In genomic region chr18:9549405-9549804, GRCh38 we compare ENCODE assay signal across 13 cellular contexts.
DNase-seq lines count a peak whose midpoint lies in the region; ATAC-seq, FAIRE-seq and TF ChIP-seq lines count a peak whose summit lies in the region.
"Had no signal": no experiment of that assay in that cellular context is flagged by ENCODE, and none has a peak within 500 bp of the region (broad histone marks: within the 10 kb centered on the region; RNA-seq: fewer than 3 reads in every experiment).

No MANE protein-coding gene starts in this region.

- H3K4me3 Mint-ChIP-seq in naive thymus-derived CD8-positive, alpha-beta T cell, result no peak overlapping the region

- H3K9me2 ChIP-seq in PC-3 (replicated peaks; ENCODE audit: low read length), result no peaks in the 10 kb centered on the region

- H3K9me3 Mint-ChIP-seq in naive thymus-derived CD8-positive, alpha-beta T cell, result peaks cover 0 to 5% (median 0%) of the 10 kb centered on the region in 9 donors
- H3K9me3 Mint-ChIP-seq: activated naive CD4-positive, alpha-beta T cell treated with anti-CD3 and anti-CD28 coated beads, Interleukin-2, amount 50 U/mL, for 72 hours had no signal

- no peak overlapping the region for H3K27ac Mint-ChIP-seq in naive thymus-derived CD8-positive, alpha-beta T cell
- H3K27ac Mint-ChIP-seq: activated naive CD4-positive, alpha-beta T cell treated with anti-CD3 and anti-CD28 coated beads, Interleukin-2, amount 50 U/mL, for 72 hours had no signal

- dilution Hi-C loops in mammary epithelial cell (cut with HindIII; ENCODE audit: low sequenced_read_pairs), result no loop called here

- BruUV-seq in PC-3 (replicated peaks; lab: Mats Ljungman, UMichigan) (no TSS peak), mammary epithelial cell (replicated peaks; lab: Mats Ljungman, UMichigan) (no TSS peak)

- no peaks in the 10 kb centered on the region for H3K27me3 ChIP-seq in PC-3 (ENCODE audit: low read length)
- no peaks in the 10 kb centered on the region for H3K27me3 ChIP-seq in foreskin keratinocyte
- H3K27me3 ChIP-seq in mammary epithelial cell (ENCODE audit: insufficient read depth, low read length), result no peaks in the 10 kb centered on the region
- H3K27me3 ChIP-seq: BE2C had no signal

- WGBS in A549 (ENCODE audit: missing lambda C conversion rate), result 83% methylated on average over 7 of the region's 7 CpGs
- 97% methylated on average over 7 of the region's 7 CpGs for WGBS in mammary epithelial cell (ENCODE audit: low coverage, missing lambda C conversion rate)

- no peak for TF ChIP-seq CTCF in A549 (IDR thresholded peaks at IDR 0.05)
- peak; percentile 8 for TF ChIP-seq CTCF in GM12864 (IDR thresholded peaks at IDR 0.05; ENCODE audit: low read depth, low read length, missing control alignments)
- peak; percentile 62 for TF ChIP-seq CTCF in PC-3 (conservative IDR thresholded peaks at IDR 0.05; ENCODE audit: low read depth, low read length)
- peak; percentile 45 for TF ChIP-seq CTCF in foreskin keratinocyte (conservative IDR thresholded peaks at IDR 0.05)
- TF ChIP-seq CTCF in mammary epithelial cell (conservative IDR thresholded peaks at IDR 0.05 in 1 of 2, IDR thresholded peaks at IDR 0.05 in 1 of 2; ENCODE audit: extremely low read depth in 1 of 2, insufficient read depth in 1 of 2, low read depth in 1 of 2, low read length in 2 of 2), result no peak

- H3K27me3 Mint-ChIP-seq in naive thymus-derived CD8-positive, alpha-beta T cell, result no peaks in the 10 kb centered on the region
- H3K27me3 Mint-ChIP-seq: naive B cell had no signal

- TF ChIP-seq EP300 in A549 (IDR thresholded peaks at IDR 0.05), result no peak

- TF ChIP-seq RAD21 in A549 (conservative IDR thresholded peaks at IDR 0.05 in 1 of 2, IDR thresholded peaks at IDR 0.05 in 1 of 2), result peak in 1 of 2 experiments; percentile 24; a peak in 1 of 5 replicates

- no peak for FAIRE-seq in A549 (lab: Jason Lieb, UNC)
- FAIRE-seq: colon had no signal

- no peaks in the 10 kb centered on the region for H3K4me1 ChIP-seq in A549
- no peaks in the 10 kb centered on the region for H3K4me1 ChIP-seq in PC-3 (ENCODE audit: insufficient read depth, low read length)
- no peaks in the 10 kb centered on the region for H3K4me1 ChIP-seq in foreskin keratinocyte
- no peaks in the 10 kb centered on the region for H3K4me1 ChIP-seq in mammary epithelial cell (ENCODE audit: insufficient read depth, low read length)
- H3K4me1 ChIP-seq: BE2C had no signal

- H3K36me3 ChIP-seq in PC-3 (ENCODE audit: low read depth, low read length) (peaks cover 73% of the 10 kb centered on the region), mammary epithelial cell (ENCODE audit: insufficient read depth, low read length) (peaks cover 71% of the 10 kb centered on the region)
- H3K36me3 ChIP-seq: BE2C had no signal

- no peak overlapping the region for H3K4me2 ChIP-seq in A549
- H3K4me2 ChIP-seq in PC-3 (ENCODE audit: low read length), result no peak overlapping the region
- H3K4me2 ChIP-seq in mammary epithelial cell (ENCODE audit: insufficient read depth, low read depth, low read length), result no peak overlapping the region

- H3K79me2 ChIP-seq in PC-3 (ENCODE audit: low read length), result no peaks in the 10 kb centered on the region
- peaks cover 65% of the 10 kb centered on the region for H3K79me2 ChIP-seq in mammary epithelial cell (ENCODE audit: insufficient read depth, low read length)

- peaks cover 14 to 80% (median 33%) of the 10 kb centered on the region in 3 donors for H3K36me3 Mint-ChIP-seq in naive thymus-derived CD8-positive, alpha-beta T cell

- H3K9me3 ChIP-seq in A549 (peaks cover 8% of the 10 kb centered on the region; the same call in 1 of the 3 replicates), PC-3 (ENCODE audit: low read length) (no peaks in the 10 kb centered on the region), mammary epithelial cell (replicated peaks; ENCODE audit: insufficient read depth, low read length) (no peaks in the 10 kb centered on the region)
- H3K9me3 ChIP-seq: BE2C had no signal

- H3K9ac ChIP-seq in PC-3 (ENCODE audit: low read length), result no peak overlapping the region
- no peak overlapping the region for H3K9ac ChIP-seq in mammary epithelial cell (ENCODE audit: insufficient read depth, low read length)

- H3K4me1 Mint-ChIP-seq in naive thymus-derived CD8-positive, alpha-beta T cell, result peaks cover 0 to 2% (median 0%) of the 10 kb centered on the region in 4 donors
- H3K4me1 Mint-ChIP-seq: naive B cell had no signal

- intact Hi-C loops in PC-3 (cut with micrococcal nuclease) (no loop called here), mammary epithelial cell (cut with micrococcal nuclease) (no loop called here)

- H3F3A ChIP-seq in PC-3 (ENCODE audit: low read length, unreplicated experiment), result no peaks in the 10 kb centered on the region

- H4K20me1 ChIP-seq in PC-3 (ENCODE audit: low read length), result no peaks in the 10 kb centered on the region
- H4K20me1 ChIP-seq in mammary epithelial cell (ENCODE audit: insufficient read depth, low read length), result no peaks in the 10 kb centered on the region

- ATAC-seq in A549, result peak; percentile 30 to 50; a peak in 2 of 6 replicates
- peak; percentile 62; the same call in 1 of the 2 replicates for ATAC-seq in PC-3
- ATAC-seq in foreskin keratinocyte, result no peak
- no peak for ATAC-seq in HG03571 (IDR thresholded peaks at IDR 0.05; ENCODE audit: unreplicated experiment)
- no peak for ATAC-seq in naive thymus-derived CD8-positive, alpha-beta T cell
- ATAC-seq: activated naive CD4-positive, alpha-beta T cell treated with anti-CD3 and anti-CD28 coated beads, Interleukin-2, amount 50 U/mL, for 72 hours; stimulated activated naive CD8-positive, alpha-beta T cell treated with anti-CD3 and anti-CD28 coated beads, Interleukin-15, Interleukin-2, amounts not matched to agents 100 U/mL and 50 U/mL, for 24 hours had no signal

- H2AFZ ChIP-seq in PC-3 (ENCODE audit: low read length) (no peak overlapping the region), mammary epithelial cell (ENCODE audit: low read depth, low read length) (no peak overlapping the region)

- DNase-seq in A549 (ENCODE audit: low read depth in 1 of 2, low spot score in 1 of 2) (no peak), GM12864 (ENCODE audit: low read depth) (no peak), PC-3 (peak; percentile 32), foreskin keratinocyte (no peak), NCI-H187 (lab: John Stamatoyannopoulos, UW) (no peak), mammary epithelial cell (no peak)
- DNase-seq in naive thymus-derived CD8-positive, alpha-beta T cell, result no peak
- DNase-seq: BE2C; naive B cell; stimulated activated naive CD8-positive, alpha-beta T cell treated with anti-CD3 and anti-CD28 coated beads, Interleukin-15, Interleukin-2, amounts not matched to agents 100 U/mL and 50 U/mL, for 24 hours had no signal

- CTCF ChIA-PET in A549 (lab: Yijun Ruan, JAX) (no interaction called here), PC-3 (lab: Charles Lee) (no interaction called here), mammary epithelial cell (lab: Charles Lee; ENCODE audit: low non-redundant PET) (no interaction called here)

- H3K4me3 ChIP-seq in A549, result no peak overlapping the region
- H3K4me3 ChIP-seq in GM12864 (ENCODE audit: low read depth, low read length), result no peak overlapping the region
- no peak overlapping the region for H3K4me3 ChIP-seq in PC-3 (ENCODE audit: low read length)
- no peak overlapping the region for H3K4me3 ChIP-seq in mammary epithelial cell (replicated peaks in 1 of 3; ENCODE audit: insufficient read depth in 1 of 3, low read depth in 2 of 3, low read length in 3 of 3)

- no peak for TF ChIP-seq POLR2A in A549 (IDR thresholded peaks at IDR 0.05; ENCODE audit: low read length)

- no peak overlapping the region for H3K27ac ChIP-seq in A549
- H3K27ac ChIP-seq in PC-3 (ENCODE audit: low read length), result no peak overlapping the region
- H3K27ac ChIP-seq in foreskin keratinocyte, result no peak overlapping the region
- no peak overlapping the region for H3K27ac ChIP-seq in mammary epithelial cell (ENCODE audit: insufficient read depth, low read depth, low read length)

- in situ Hi-C loops in mammary epithelial cell (cut with MboI; ENCODE audit: low sequenced_read_pairs in 2 of 2), result loop anchor here in 1 of 2 donors (25.0 kb wide), 1 partner anchor 462 kb away; no protein-coding TSS in a partner anchor

- POLR2A ChIA-PET in A549 (lab: Yijun Ruan, JAX), result no interaction called here
- POLR2A ChIA-PET in PC-3 (lab: Charles Lee; ENCODE audit: unreplicated experiment), result no interaction called here
- POLR2A ChIA-PET in naive thymus-derived CD8-positive, alpha-beta T cell (lab: Charles Lee), result no interaction called here

TF ChIP-seq in A549, 52 proteins besides CTCF, POLR2A, EP300 and RAD21 (continues in another document):
- TF ChIP-seq, protein P1, sequence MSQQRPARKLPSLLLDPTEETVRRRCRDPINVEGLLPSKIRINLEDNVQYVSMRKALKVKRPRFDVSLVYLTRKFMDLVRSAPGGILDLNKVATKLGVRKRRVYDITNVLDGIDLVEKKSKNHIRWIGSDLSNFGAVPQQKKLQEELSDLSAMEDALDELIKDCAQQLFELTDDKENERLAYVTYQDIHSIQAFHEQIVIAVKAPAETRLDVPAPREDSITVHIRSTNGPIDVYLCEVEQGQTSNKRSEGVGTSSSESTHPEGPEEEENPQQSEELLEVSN (IDR thresholded peaks at IDR 0.05; ENCODE audit: borderline replicate concordance, low read depth), result no peak
- TF ChIP-seq RARB (CRISPR knock-in tag; IDR thresholded peaks at IDR 0.05) (no peak), MYC (IDR thresholded peaks at IDR 0.05; ENCODE audit: borderline replicate concordance, low read length) (no peak), TFCP2L1 (CRISPR knock-in tag; IDR thresholded peaks at IDR 0.05) (no peak), RFX5 (IDR thresholded peaks at IDR 0.05) (no peak), MAZ (IDR thresholded peaks at IDR 0.05; ENCODE audit: borderline replicate concordance, low read depth, low read length) (no peak), HEYL (CRISPR knock-in tag; IDR thresholded peaks at IDR 0.05) (no peak), FOSB (CRISPR knock-in tag; IDR thresholded peaks at IDR 0.05) (no peak), FOXS1 (CRISPR knock-in tag; IDR thresholded peaks at IDR 0.05) (no peak), NFE2L2 (conservative IDR thresholded peaks at IDR 0.05; ENCODE audit: low read length) (no peak)
- TF ChIP-seq, protein P2, sequence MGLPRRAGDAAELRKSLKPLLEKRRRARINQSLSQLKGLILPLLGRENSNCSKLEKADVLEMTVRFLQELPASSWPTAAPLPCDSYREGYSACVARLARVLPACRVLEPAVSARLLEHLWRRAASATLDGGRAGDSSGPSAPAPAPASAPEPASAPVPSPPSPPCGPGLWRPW (IDR thresholded peaks at IDR 0.05), result no peak
- TF ChIP-seq, protein P3, sequence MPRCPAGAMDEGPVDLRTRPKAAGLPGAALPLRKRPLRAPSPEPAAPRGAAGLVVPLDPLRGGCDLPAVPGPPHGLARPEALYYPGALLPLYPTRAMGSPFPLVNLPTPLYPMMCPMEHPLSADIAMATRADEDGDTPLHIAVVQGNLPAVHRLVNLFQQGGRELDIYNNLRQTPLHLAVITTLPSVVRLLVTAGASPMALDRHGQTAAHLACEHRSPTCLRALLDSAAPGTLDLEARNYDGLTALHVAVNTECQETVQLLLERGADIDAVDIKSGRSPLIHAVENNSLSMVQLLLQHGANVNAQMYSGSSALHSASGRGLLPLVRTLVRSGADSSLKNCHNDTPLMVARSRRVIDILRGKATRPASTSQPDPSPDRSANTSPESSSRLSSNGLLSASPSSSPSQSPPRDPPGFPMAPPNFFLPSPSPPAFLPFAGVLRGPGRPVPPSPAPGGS (IDR thresholded peaks at IDR 0.05), result no peak

Comparison
In these comparisons a context has a peak if more than half of its experiments do, and no peak if none do; other contexts are left out.
1. ATAC-seq: peak in A549 (2 of 2) and PC-3 (single experiment); none in foreskin keratinocyte (single experiment), HG03571 (single experiment) and naive thymus-derived CD8-positive, alpha-beta T cell (0 of 2).
2. CTCF ChIP-seq: peak in GM12864 (single experiment), PC-3 (single experiment) and foreskin keratinocyte (single experiment); none in A549 (single experiment) and mammary epithelial cell (0 of 2).